Comparison of ENCODE assay signal across 8 cellular contexts in genomic region chr2:9629222-9630000, GRCh38.
A peak's percentile ranks its signal among the peaks of the same experiment; 100 is the strongest.
DNase-seq lines count a peak whose midpoint lies in the region; TF ChIP-seq lines count a peak whose summit lies in the region.

No MANE protein-coding gene starts in this region.

- no peak overlapping the region for H2AFZ ChIP-seq in neuron (ENCODE audit: low read depth, low read length)

- no peak for TF ChIP-seq CTCF in RWPE1 (conservative IDR thresholded peaks at IDR 0.05; ENCODE audit: low read depth)

- peak; percentile 39 for DNase-seq in NCI-H2171 treated with DMSO at 0.1 percent for 48 hours (lab: John Stamatoyannopoulos, UW)
- DNase-seq in NCI-H2171 (lab: John Stamatoyannopoulos, UW), result no peak
- peak; percentile 41 for DNase-seq in RWPE1 (ENCODE audit: low spot score)
- peak; percentile 48 to 65 for DNase-seq in erythroblast (lab: John Stamatoyannopoulos, UW)
- DNase-seq in NCI-H524 treated with DMSO at 0.1 percent for 48 hours (lab: John Stamatoyannopoulos, UW), result no peak
- no peak for DNase-seq in iPS-NIHi11 (ENCODE audit: low spot score)
- DNase-seq in NCI-H128 (lab: John Stamatoyannopoulos, UW; ENCODE audit: unreplicated experiment), result no peak

- H3K36me3 ChIP-seq in neuron (ENCODE audit: insufficient read depth, low read length), result peaks cover 43% of the 10 kb centered on the region

- H3K4me3 ChIP-seq in neuron (ENCODE audit: low read length), result peak overlapping the region; percentile 82

- no peaks in the 10 kb centered on the region for H3K27me3 ChIP-seq in neuron (ENCODE audit: insufficient read depth, low read length)

- peak overlapping the region; percentile 94 for H3K27ac ChIP-seq in RWPE1

- TF ChIP-seq POLR2A in erythroblast (IDR thresholded peaks at IDR 0.05; ENCODE audit: low read length), result no peak

- H3K4me1 ChIP-seq in neuron (ENCODE audit: insufficient read depth, low read length), result peaks cover 41% of the 10 kb centered on the region

- H3K9me3 ChIP-seq in neuron (ENCODE audit: low read length), result no peaks in the 10 kb centered on the region

- CTCF ChIA-PET in RWPE1 (lab: Yijun Ruan, JAX), result interaction anchor here (0.7 kb wide), 1 partner anchor 355 kb away, joined by 3 read pairs; no protein-coding TSS in a partner anchor

- POLR2A ChIA-PET in RWPE1 (lab: Yijun Ruan, JAX; ENCODE audit: low non-redundant PET), result interaction anchor here (0.6 to 1.2 kb wide), 6 partner anchors 49 to 124 kb away, joined by 3 to 7 read pairs (median 4); no protein-coding TSS in a partner anchor

Comparison
In these comparisons a context has a peak if more than half of its experiments do, and no peak if none do; other contexts are left out.
1. DNase-seq: peak in NCI-H2171 treated with DMSO at 0.1 percent for 48 hours (single experiment), RWPE1 (single experiment) and erythroblast (2 of 2); none in NCI-H2171 (single experiment), NCI-H524 treated with DMSO at 0.1 percent for 48 hours (single experiment), iPS-NIHi11 (single experiment) and NCI-H128 (single experiment).